8 cellular contexts compared by ENCODE assay signal in the genomic region with DNA sequence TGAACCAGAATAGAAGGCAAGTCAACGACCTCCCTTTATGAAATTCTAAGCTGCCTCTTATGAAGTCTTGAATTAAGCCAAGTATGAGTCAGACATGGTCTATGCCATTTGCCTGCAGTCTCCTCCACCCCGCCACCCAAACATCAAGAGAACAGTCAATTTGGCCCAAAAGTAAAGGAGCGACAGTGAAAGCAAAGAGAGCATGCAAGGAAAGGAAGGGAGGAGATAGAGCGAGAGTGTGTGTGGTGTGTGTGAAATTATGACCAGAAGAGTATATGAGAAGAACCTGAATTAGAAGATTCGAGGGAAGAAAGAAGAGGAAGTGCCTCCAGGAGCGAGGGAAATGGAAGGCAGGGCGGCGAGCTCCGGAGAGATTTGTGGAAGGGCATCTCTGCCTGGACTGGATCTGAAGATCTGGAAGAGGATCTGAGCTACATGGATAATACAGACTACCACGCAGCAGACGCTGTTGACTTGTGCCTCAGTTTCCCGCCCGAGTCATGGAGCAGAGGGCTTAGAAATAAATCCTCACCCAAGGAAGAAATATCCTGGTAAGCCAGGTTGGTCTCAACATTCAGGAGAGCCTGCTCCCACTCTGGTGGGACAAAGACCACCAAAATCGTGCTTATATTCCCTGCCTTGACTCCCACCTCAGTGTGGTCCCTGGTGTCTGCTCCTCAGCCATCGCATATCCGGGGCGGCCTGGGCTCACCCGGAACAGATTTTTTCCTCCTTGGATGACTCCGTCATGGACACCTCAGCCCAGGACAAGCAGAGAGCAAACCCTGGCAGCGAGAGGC. TPM values are rescaled to one million over a fixed set of nuclear protein-coding genes. Genes with fewer than 3 reads are reported as not detected.
DNase-seq lines count a peak whose midpoint lies in the region; ATAC-seq and TF ChIP-seq lines count a peak whose summit lies in the region.

No MANE protein-coding gene starts in this region.

- peak; percentile 58 to 60 for ATAC-seq in CD4-positive, CD25-positive, alpha-beta regulatory T cell (ENCODE audit: low read depth in 2 of 2)
- ATAC-seq in HG02970 (IDR thresholded peaks at IDR 0.05; ENCODE audit: low FRiP score, unreplicated experiment) (no peak), HG02678 (IDR thresholded peaks at IDR 0.05; ENCODE audit: unreplicated experiment) (no peak)

- H3K4me3 Mint-ChIP-seq in CD4-positive, CD25-positive, alpha-beta regulatory T cell = peak overlapping the region; percentile 91 to 95 (median 94)

- peaks cover 24% of the 10 kb centered on the region for H3K36me3 Mint-ChIP-seq in CD4-positive, CD25-positive, alpha-beta regulatory T cell

- H3K36me3 ChIP-seq in CD4-positive, CD25-positive, alpha-beta regulatory T cell (ENCODE audit: control insufficient read depth, insufficient read depth, low read length) = peaks cover 25% of the 10 kb centered on the region
- H3K36me3 ChIP-seq in SJSA1 (peaks cover 64% of the 10 kb centered on the region), duodenal mucosa (ENCODE audit: control insufficient read depth in 1 of 2, insufficient read depth in 2 of 2, low read length in 2 of 2) (peaks cover 19 to 27% of the 10 kb centered on the region in 2 donors), mucosa of stomach (ENCODE audit: control insufficient read depth, insufficient read depth, low read length) (no peaks in the 10 kb centered on the region)

- H3K9ac ChIP-seq in duodenal mucosa (ENCODE audit: low read depth in 1 of 2, low read length in 2 of 2) (peak overlapping the region; percentile 99 to 100), mucosa of stomach (ENCODE audit: low read length) (peak overlapping the region; percentile 94)

- peak overlapping the region; percentile 94 to 100 (median 96) for H3K27ac Mint-ChIP-seq in CD4-positive, CD25-positive, alpha-beta regulatory T cell

- H3K9me3 Mint-ChIP-seq in CD4-positive, CD25-positive, alpha-beta regulatory T cell = peaks cover 0 to 3% (median 0%) of the 10 kb centered on the region in 7 donors

- H3K9me3 ChIP-seq in CD4-positive, CD25-positive, alpha-beta regulatory T cell (ENCODE audit: control insufficient read depth in 2 of 2, low read length in 2 of 2) = no peaks in the 10 kb centered on the region
- H3K9me3 ChIP-seq in SJSA1 (replicated peaks) (no peaks in the 10 kb centered on the region; the same call in 1 of the 2 replicates), duodenal mucosa (ENCODE audit: control insufficient read depth in 1 of 2, low read length in 2 of 2) (no peaks in the 10 kb centered on the region), mucosa of stomach (ENCODE audit: control insufficient read depth, low read length) (no peaks in the 10 kb centered on the region)

- no peaks in the 10 kb centered on the region for H3K27me3 ChIP-seq in CD4-positive, CD25-positive, alpha-beta regulatory T cell (ENCODE audit: control insufficient read depth, insufficient read depth, low read length)
- H3K27me3 ChIP-seq in SJSA1 (replicated peaks) (no peaks in the 10 kb centered on the region), duodenal mucosa (ENCODE audit: control insufficient read depth in 1 of 2, insufficient read depth in 2 of 2, low read length in 2 of 2) (no peaks in the 10 kb centered on the region), mucosa of stomach (ENCODE audit: control insufficient read depth, insufficient read depth, low read length) (no peaks in the 10 kb centered on the region)

- H3K27me3 Mint-ChIP-seq in CD4-positive, CD25-positive, alpha-beta regulatory T cell = no peaks in the 10 kb centered on the region

- DNase-seq in CD4-positive, CD25-positive, alpha-beta regulatory T cell = peak in 1 of 3 donors; percentile 29
- DNase-seq in HFF-Myc (ENCODE audit: extremely low read depth, low read depth) = no peak
- peak in 1 of 2 experiments; percentile 25 for DNase-seq in SJSA1 (ENCODE audit: low read depth in 1 of 2, low spot score in 2 of 2)
- no peak for DNase-seq in NCI-H187 (lab: John Stamatoyannopoulos, UW)

- peaks cover 26 to 79% (median 58%) of the 10 kb centered on the region in 4 donors for H3K4me1 Mint-ChIP-seq in CD4-positive, CD25-positive, alpha-beta regulatory T cell

- H3K27ac ChIP-seq in CD4-positive, CD25-positive, alpha-beta regulatory T cell (ENCODE audit: insufficient read depth, low read length, poor library complexity, severe bottlenecking) = peak overlapping the region; percentile 89
- peak overlapping the region; percentile 90 for H3K27ac ChIP-seq in SJSA1
- H3K27ac ChIP-seq in duodenal mucosa (ENCODE audit: low read depth, low read length) = peak overlapping the region; percentile 85

- peaks cover 32% of the 10 kb centered on the region for H3K4me1 ChIP-seq in CD4-positive, CD25-positive, alpha-beta regulatory T cell (ENCODE audit: control insufficient read depth, insufficient read depth, low read length, poor library complexity, severe bottlenecking)
- H3K4me1 ChIP-seq in SJSA1 (replicated peaks) (peaks cover 13% of the 10 kb centered on the region), duodenal mucosa (ENCODE audit: control insufficient read depth in 1 of 2, insufficient read depth in 2 of 2, low read length in 2 of 2) (peaks cover 25 to 34% of the 10 kb centered on the region in 2 donors), mucosa of stomach (ENCODE audit: control insufficient read depth, insufficient read depth, low read length) (peaks cover 6% of the 10 kb centered on the region)

- no peak for TF ChIP-seq CTCF in HFF-Myc (IDR thresholded peaks at IDR 0.05; ENCODE audit: low read depth, low read length, missing control alignments)

- H3K4me3 ChIP-seq in CD4-positive, CD25-positive, alpha-beta regulatory T cell (ENCODE audit: low read depth, low read length) = peak overlapping the region; percentile 99
- H3K4me3 ChIP-seq in HFF-Myc (replicated peaks; ENCODE audit: low read depth, low read length) = peak overlapping the region; percentile 100
- peak overlapping the region; percentile 78 for H3K4me3 ChIP-seq in SJSA1
- H3K4me3 ChIP-seq in duodenal mucosa (ENCODE audit: low read depth in 1 of 2, low read length in 2 of 2) = peak overlapping the region; percentile 100
- peak overlapping the region; percentile 100 for H3K4me3 ChIP-seq in mucosa of stomach (ENCODE audit: low read length)

RNA-seq across cellular contexts. Expression of a gene that starts 0.5 kb away (rescaled TPM):
- total RNA-seq in CD4-positive, CD25-positive, alpha-beta regulatory T cell = 36.6 TPM
- 10 to 100 TPM; 39.6 to 60.7 (median 49.3) TPM for polyA plus RNA-seq in CD4-positive, CD25-positive, alpha-beta regulatory T cell
- 13.8 and 24.5 TPM in 2 replicates for total RNA-seq in SJSA1 (2014; rRNA removed; shearing (Covaris generic))

RNA-seq across cellular contexts. Expression of a gene that starts 0.8 kb away (rescaled TPM):
- total RNA-seq in CD4-positive, CD25-positive, alpha-beta regulatory T cell = 77.7 TPM
- 10 to 100 TPM; 25.5 to 40.0 (median 31.8) TPM for polyA plus RNA-seq in CD4-positive, CD25-positive, alpha-beta regulatory T cell
- 24.7 and 33.4 TPM in 2 replicates for total RNA-seq in SJSA1 (2014; rRNA removed; shearing (Covaris generic))

Comparison
In these comparisons a context has a peak if more than half of its experiments do, and no peak if none do; other contexts are left out.
1. ATAC-seq: peak in CD4-positive, CD25-positive, alpha-beta regulatory T cell (2 of 2); none in HG02970 (single experiment) and HG02678 (single experiment).
2. Peak in every context shown above with its lines, with median percentiles within 50 percentile points of each other: H3K27ac ChIP-seq and H3K4me3 ChIP-seq.